In the genomic region with DNA sequence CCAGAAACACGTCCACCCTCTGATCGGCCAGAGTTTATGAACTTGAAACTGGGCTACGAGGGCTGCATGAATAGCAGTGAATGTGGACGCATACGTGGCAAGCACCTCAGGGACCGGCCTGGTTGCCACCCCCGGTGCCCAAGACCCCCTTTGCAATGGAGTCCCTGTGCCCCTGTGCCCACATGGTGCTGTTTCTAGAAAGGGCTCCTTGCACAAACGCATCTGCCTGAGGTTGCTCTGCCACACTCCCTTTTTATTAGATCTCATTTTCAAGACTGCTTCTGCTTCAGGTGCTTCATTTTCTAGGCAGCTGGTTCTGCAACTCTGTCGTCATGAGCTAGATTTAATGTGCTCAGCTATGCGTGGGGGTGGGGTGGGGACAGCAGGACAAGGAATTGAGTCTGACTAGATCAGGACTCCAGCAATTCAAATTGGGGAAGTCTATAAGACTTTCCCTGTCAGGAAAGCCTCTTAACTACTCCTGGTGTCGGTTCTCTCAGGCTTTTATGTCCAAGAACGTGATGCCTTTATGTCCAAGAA, we compare ENCODE assay signal across 20 cellular contexts. TPM values are rescaled to one million over a fixed set of nuclear protein-coding genes. Genes with fewer than 3 reads are reported as not detected.
DNase-seq lines count a peak whose midpoint lies in the region; ATAC-seq and TF ChIP-seq lines count a peak whose summit lies in the region.
"Had no signal": no experiment of that assay in that cellular context is flagged by ENCODE, and none has a peak within 500 bp of the region (broad histone marks: within the 10 kb centered on the region; RNA-seq: fewer than 3 reads in every experiment).

No MANE protein-coding gene starts in this region.

- TF ChIP-seq POLR2A in body of pancreas (IDR thresholded peaks at IDR 0.05) (no peak), esophagus muscularis mucosa (IDR thresholded peaks at IDR 0.05; ENCODE audit: low read depth) (no peak)

- peaks cover 83% of the 10 kb centered on the region for H3K4me1 ChIP-seq in body of pancreas
- H3K4me1 ChIP-seq in smooth muscle cell (ENCODE audit: low read depth), result peaks cover 17% of the 10 kb centered on the region
- peaks cover 24 to 42% (median 31%) of the 10 kb centered on the region in 4 donors for H3K4me1 ChIP-seq in esophagus muscularis mucosa
- H3K4me1 ChIP-seq: SJSA1 had no signal

- H3K27ac Mint-ChIP-seq in nephron, result peak overlapping the region; percentile 87 to 99 (median 97)
- H3K27ac Mint-ChIP-seq: activated CD4-positive, alpha-beta memory T cell treated with anti-CD3 and anti-CD28 coated beads for 36 hours; CD4-positive, CD25-positive, alpha-beta regulatory T cell; dendritic cell treated with granulocyte-macrophage colony-stimulating factor and Interleukin-4, amounts not matched to agents 40 ng/mL and 50 ng/mL, for 4 days had no signal

- peaks cover 6% of the 10 kb centered on the region for H3F3A ChIP-seq in smooth muscle cell (ENCODE audit: low read depth)

- ATAC-seq in body of pancreas, result no peak
- ATAC-seq: sciatic nerve had no signal

- H3K27me3 ChIP-seq in body of pancreas (no peaks in the 10 kb centered on the region), smooth muscle cell (ENCODE audit: low read depth) (no peaks in the 10 kb centered on the region), esophagus muscularis mucosa (no peaks in the 10 kb centered on the region)
- H3K27me3 ChIP-seq: Peyer's patch, SJSA1 had no signal

- in situ Hi-C loops in KBM-7 (cut with MboI; ENCODE audit: low pct_unique_long_range_greater_than_20kb, low sequenced_read_pairs), result no loop called here

- peak overlapping the region in 3 of 4 donors; percentile 80 to 93 (median 83) for H3K27ac ChIP-seq in body of pancreas
- H3K27ac ChIP-seq in smooth muscle cell (ENCODE audit: low read depth), result peak overlapping the region; percentile 42
- H3K27ac ChIP-seq in esophagus muscularis mucosa (replicated peaks in 1 of 4), result no peak overlapping the region
- H3K27ac ChIP-seq: Peyer's patch, SJSA1 had no signal

- H3K9ac ChIP-seq in smooth muscle cell (ENCODE audit: low read depth), result no peak overlapping the region

- no peak overlapping the region for H2AFZ ChIP-seq in smooth muscle cell (ENCODE audit: low read depth)

- no peaks in the 10 kb centered on the region for H3K36me3 Mint-ChIP-seq in nephron (ENCODE audit: low read depth)

- H3K79me2 ChIP-seq in smooth muscle cell (ENCODE audit: low read depth), result no peaks in the 10 kb centered on the region

- WGBS in body of pancreas, 2 donors, result 51 to 70% methylated on average over 12 of the region's 12 CpGs
- 70% methylated on average over 12 of the region's 12 CpGs for WGBS in smooth muscle cell (ENCODE audit: low lambda C conversion rate)
- 82% methylated on average over 12 of the region's 12 CpGs for WGBS in esophagus muscularis mucosa

- H3K9me3 ChIP-seq in body of pancreas (no peaks in the 10 kb centered on the region), smooth muscle cell (replicated peaks; ENCODE audit: low read depth) (no peaks in the 10 kb centered on the region), esophagus muscularis mucosa (no peaks in the 10 kb centered on the region)
- H3K9me3 ChIP-seq: Peyer's patch, SJSA1 had no signal

- H3K27me3 Mint-ChIP-seq in nephron (ENCODE audit: low read depth), result no peaks in the 10 kb centered on the region
- H3K27me3 Mint-ChIP-seq: activated CD4-positive, alpha-beta memory T cell treated with anti-CD3 and anti-CD28 coated beads for 36 hours; CD4-positive, CD25-positive, alpha-beta regulatory T cell; dendritic cell treated with granulocyte-macrophage colony-stimulating factor and Interleukin-4, amounts not matched to agents 40 ng/mL and 50 ng/mL, for 4 days had no signal

- TF ChIP-seq CTCF in body of pancreas (IDR thresholded peaks at IDR 0.05) (no peak), nephron (IDR thresholded peaks at IDR 0.05; ENCODE audit: unreplicated experiment in 3 of 3) (no peak), smooth muscle cell (IDR thresholded peaks at IDR 0.05; ENCODE audit: borderline replicate concordance, insufficient read depth, poor library complexity, severe bottlenecking) (no peak), esophagus muscularis mucosa (IDR thresholded peaks at IDR 0.05) (no peak)

- H3K36me3 ChIP-seq in body of pancreas (replicated peaks in 1 of 2; ENCODE audit: insufficient read depth in 1 of 2, low read depth in 2 of 2) (no peaks in the 10 kb centered on the region), smooth muscle cell (ENCODE audit: low read depth) (no peaks in the 10 kb centered on the region), esophagus muscularis mucosa (peaks cover 0 to 17% (median 9%) of the 10 kb centered on the region in 4 donors)
- H3K36me3 ChIP-seq: SJSA1 had no signal

- peak overlapping the region; percentile 35 for H3K4me2 ChIP-seq in smooth muscle cell

- peaks cover 68% of the 10 kb centered on the region for H3K4me1 Mint-ChIP-seq in nephron

- DNase-seq in KBM-7 (peak; percentile 33), body of pancreas (peak; percentile 43 to 76 (median 56)), smooth muscle cell (lab: John Stamatoyannopoulos, UW; ENCODE audit: unreplicated experiment) (no peak), esophagus muscularis mucosa (ENCODE audit: extremely low spot score) (no peak), medulla oblongata (ENCODE audit: extremely low spot score) (no peak), hippocampal formation (lab: John Stamatoyannopoulos, UW) (no peak)
- DNase-seq: activated CD4-positive, alpha-beta memory T cell treated with anti-CD3 and anti-CD28 coated beads for 36 hours; activated gamma-delta T cell; CD4-positive, CD25-positive, alpha-beta regulatory T cell; NCI-H1092 treated with DMSO at 0.1 percent for 48 hours; NCI-H2029; NCI-H345; occipital lobe; Peyer's patch; T-helper 1 cell had no signal

- H3K4me3 ChIP-seq in body of pancreas (no peak overlapping the region), smooth muscle cell (no peak overlapping the region), esophagus muscularis mucosa (no peak overlapping the region)
- H3K4me3 ChIP-seq: lung, Peyer's patch, SJSA1 had no signal

- H4K20me1 ChIP-seq in smooth muscle cell (ENCODE audit: low read depth), result peaks cover 5% of the 10 kb centered on the region

- peak overlapping the region in 2 of 3 experiments; percentile 11 to 54 for H3K4me3 Mint-ChIP-seq in nephron
- H3K4me3 Mint-ChIP-seq: activated CD4-positive, alpha-beta memory T cell treated with anti-CD3 and anti-CD28 coated beads for 36 hours; CD4-positive, CD25-positive, alpha-beta regulatory T cell; dendritic cell treated with granulocyte-macrophage colony-stimulating factor and Interleukin-4, amounts not matched to agents 40 ng/mL and 50 ng/mL, for 4 days had no signal

- no peak for TF ChIP-seq EP300 in esophagus muscularis mucosa (IDR thresholded peaks at IDR 0.05)

- no peaks in the 10 kb centered on the region for H3K9me3 Mint-ChIP-seq in nephron
- H3K9me3 Mint-ChIP-seq: activated CD4-positive, alpha-beta memory T cell treated with anti-CD3 and anti-CD28 coated beads for 36 hours; CD4-positive, CD25-positive, alpha-beta regulatory T cell; dendritic cell treated with granulocyte-macrophage colony-stimulating factor and Interleukin-4, amounts not matched to agents 40 ng/mL and 50 ng/mL, for 4 days had no signal

- intact Hi-C loops in body of pancreas (cut with DNase I) (no loop called here), esophagus muscularis mucosa (cut with DNase I) (no loop called here)

RNA-seq across cellular contexts. Expression of a gene that starts 29.2 kb away (rescaled TPM):
- total RNA-seq in body of pancreas, result 10 to 100 TPM; 63.3 to 77.1 TPM
- total RNA-seq in smooth muscle cell, result 8.6 and 10.2 TPM in 2 replicates
- polyA plus RNA-seq in smooth muscle cell, result 9.0 and 17.2 TPM in 2 replicates
- total RNA-seq in esophagus muscularis mucosa, result 10 to 100 TPM in 1 of 4 donors, 1 to 10 TPM in 3; 6.2 to 11.2 (median 9.3) TPM

Comparison
In these comparisons a context has a peak if more than half of its experiments do, and no peak if none do; other contexts are left out.
1. DNase-seq: peak in KBM-7 (single experiment) and body of pancreas (4 of 4); none in smooth muscle cell (single experiment), esophagus muscularis mucosa (single experiment), medulla oblongata (single experiment) and hippocampal formation (0 of 2).
2. H3K27ac ChIP-seq: peak in body of pancreas (3 of 4) and smooth muscle cell (single experiment); none in esophagus muscularis mucosa (0 of 4).